Comparison of ENCODE assay signal across 32 cellular contexts in the genomic region with DNA sequence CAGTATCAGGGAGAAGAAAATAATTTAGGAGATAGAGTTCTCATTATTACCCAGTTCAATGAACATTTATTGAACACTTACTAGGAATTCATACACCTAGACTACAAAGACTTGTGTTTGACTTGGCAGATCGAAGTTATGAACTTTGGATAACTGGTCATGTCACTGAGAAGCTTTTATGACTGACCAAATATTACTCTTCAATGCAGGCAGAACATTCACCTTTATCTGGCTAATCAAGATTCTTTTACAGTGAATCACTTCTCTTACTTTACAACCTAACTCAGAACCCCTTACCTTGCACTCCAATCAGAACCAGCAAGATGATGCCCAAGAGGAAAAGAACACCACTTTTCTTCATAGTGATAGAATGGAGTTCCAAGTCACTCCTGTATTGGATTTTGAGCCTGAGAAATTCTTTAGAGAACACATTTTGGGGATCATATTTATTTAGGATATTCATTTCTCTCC. TPM values are rescaled to one million over a fixed set of nuclear protein-coding genes. Genes with fewer than 3 reads are reported as not detected.
A peak's percentile ranks its signal among the peaks of the same experiment; 100 is the strongest.
DNase-seq lines count a peak whose midpoint lies in the region; ATAC-seq, FAIRE-seq and TF ChIP-seq lines count a peak whose summit lies in the region.
"Had no signal": no experiment of that assay in that cellular context is flagged by ENCODE, and none has a peak within 500 bp of the region (broad histone marks: within the 10 kb centered on the region; RNA-seq: fewer than 3 reads in every experiment).

A gene (minus strand): TSS at position 421 of the 471 bp plus-strand sequence. CDS start 60 bp downstream, at position 361.

- H3K4me3 ChIP-seq in HCT116 (replicated peaks in 1 of 2; ENCODE audit: low read depth in 1 of 2, low read length in 2 of 2) (no peak within 1 kb of the TSS), KMS-11 (IDR thresholded peaks at IDR 0.05; ENCODE audit: insufficient read depth, low read depth, low read length) (no peak within 1 kb of the TSS), bronchial epithelial cell (ENCODE audit: low read depth, low read length) (no peak within 1 kb of the TSS), mucosa of descending colon (no peak within 1 kb of the TSS), SJCRH30 (no peak within 1 kb of the TSS)
- H3K4me3 ChIP-seq: BLaER1, gastrocnemius medialis, right atrium auricular region, tibial artery had no signal

- CTCF ChIA-PET in HCT116 (lab: Charles Lee), result no interaction called here

- H3K36me3 Mint-ChIP-seq in type B pancreatic cell (no peaks in the 10 kb centered on the region), glutamatergic neuron (ENCODE audit: unreplicated experiment) (no peaks in the 10 kb centered on the region)

- H2AFZ ChIP-seq in HCT116 (ENCODE audit: low read depth, low read length, poor library complexity, severe bottlenecking), result no peak within 1 kb of the TSS
- H2AFZ ChIP-seq in KMS-11 (ENCODE audit: low read depth), result no peak within 1 kb of the TSS

- H3K9me3 ChIP-seq in HCT116 (ENCODE audit: control insufficient read depth in 1 of 2, insufficient read depth in 1 of 2, low read depth in 1 of 2, low read length in 2 of 2) (no peaks in the 10 kb centered on the region), mucosa of descending colon (no peaks in the 10 kb centered on the region), SJCRH30 (replicated peaks) (no peaks in the 10 kb centered on the region)
- H3K9me3 ChIP-seq: BLaER1, gastrocnemius medialis, right atrium auricular region, SK-N-SH, tibial artery had no signal

- TF ChIP-seq POLR2A in HCT116 (IDR thresholded peaks at IDR 0.05; ENCODE audit: borderline replicate concordance, extremely low read depth, insufficient read depth, insufficient read length), result no peak

- no peaks in the 10 kb centered on the region for H3K9me3 Mint-ChIP-seq in type B pancreatic cell
- no peaks in the 10 kb centered on the region for H3K9me3 Mint-ChIP-seq in glutamatergic neuron (ENCODE audit: unreplicated experiment)
- H3K9me3 Mint-ChIP-seq: activated T-cell treated with anti-CD3 and anti-CD28 coated beads, Interleukin-2, amount 50 U/mL, for 72 hours; neural crest cell; T-helper 1 cell treated with Interleukin-12 subunit alpha and Interleukin-12 subunit beta and Interleukin-4 antibody, amounts not matched to agents 30 μg/mL and 1 μg/mL, for 36 hours had no signal

- H3K4me1 Mint-ChIP-seq in type B pancreatic cell (ENCODE audit: unreplicated experiment), result no peaks in the 10 kb centered on the region
- H3K4me1 Mint-ChIP-seq in glutamatergic neuron (ENCODE audit: low read depth, unreplicated experiment), result no peaks in the 10 kb centered on the region
- H3K4me1 Mint-ChIP-seq: neural crest cell had no signal

- H3K36me3 ChIP-seq in HCT116 (ENCODE audit: control insufficient read depth in 1 of 2, insufficient read depth in 2 of 2, low read length in 2 of 2) (no peaks in the 10 kb centered on the region), KMS-11 (ENCODE audit: insufficient read depth) (no peaks in the 10 kb centered on the region), bronchial epithelial cell (ENCODE audit: control insufficient read depth, insufficient read depth, low read length) (no peaks in the 10 kb centered on the region), mucosa of descending colon (ENCODE audit: low read depth) (no peaks in the 10 kb centered on the region), SJCRH30 (no peaks in the 10 kb centered on the region)
- H3K36me3 ChIP-seq: BLaER1, gastrocnemius medialis, right atrium auricular region, tibial artery had no signal

- no peaks in the 10 kb centered on the region for H3K79me2 ChIP-seq in HCT116 (ENCODE audit: insufficient read depth, low read length)
- H3K79me2 ChIP-seq in KMS-11 (ENCODE audit: insufficient read depth, low read depth), result no peaks in the 10 kb centered on the region

- TF ChIP-seq CTCF in HCT116 (IDR thresholded peaks at IDR 0.05 in 2 of 3, conservative IDR thresholded peaks at IDR 0.05 in 1 of 3; ENCODE audit: borderline replicate concordance in 1 of 3, insufficient read depth in 1 of 3, low read depth in 2 of 3, low read length in 2 of 3) (no peak), KMS-11 (conservative IDR thresholded peaks at IDR 0.05; ENCODE audit: low read depth, low read length) (no peak), bronchial epithelial cell (IDR thresholded peaks at IDR 0.05; ENCODE audit: insufficient read depth, low read length, severe bottlenecking) (no peak), mucosa of descending colon (IDR thresholded peaks at IDR 0.05) (no peak), type B pancreatic cell (conservative IDR thresholded peaks at IDR 0.05) (no peak), glutamatergic neuron (IDR thresholded peaks at IDR 0.05; ENCODE audit: partially characterized antibody, unreplicated experiment) (no peak)

- DNase-seq in HCT116 (ENCODE audit: low read depth, low spot score) (no peak), bronchial epithelial cell (ENCODE audit: low read depth) (peak; percentile 87), mucosa of descending colon (no peak), type B pancreatic cell (ENCODE audit: extremely low spot score, unreplicated experiment) (no peak), SJCRH30 (no peak), glutamatergic neuron (no peak)
- DNase-seq: activated CD4-positive, alpha-beta T cell treated with anti-CD3 and anti-CD28 coated beads, Interleukin-2, amount 50 U/mL, for 4 hours; activated CD8-positive, alpha-beta memory T cell treated with anti-CD3 and anti-CD28 coated beads, Interleukin-2, amount 10 ng/mL, durations not matched to agents 7 days and 5 days; activated naive CD4-positive, alpha-beta T cell; activated T-cell treated with anti-CD3 and anti-CD28 coated beads, Interleukin-2, amount 50 U/mL, for 72 hours; DMS153; gastrocnemius medialis; H7; hippocampal formation; mesendoderm; NCI-H1092; NCI-H1694; SK-N-SH; stimulated activated CD4-positive, alpha-beta T cell treated with anti-CD3 and anti-CD28 coated beads, Interleukin-2, amount 100 ng/mL, for 24 hours; tibial artery had no signal

- intact Hi-C loops in HCT116 (cut with micrococcal nuclease), result no loop called here
- intact Hi-C loops in mucosa of descending colon (cut with DNase I, micrococcal nuclease), result no loop called here

- POLR2A ChIA-PET in HCT116 (lab: Charles Lee), result no interaction called here

- H3K4me1 ChIP-seq in HCT116 (ENCODE audit: control insufficient read depth in 1 of 2, insufficient read depth in 2 of 2, low read length in 2 of 2) (peaks cover 0 to 8% of the 10 kb centered on the region in 2 experiments; a peak in 1 of 4 replicates), KMS-11 (ENCODE audit: low read depth, poor library complexity, severe bottlenecking) (peaks cover 33% of the 10 kb centered on the region), mucosa of descending colon (ENCODE audit: low read depth) (peaks cover 4% of the 10 kb centered on the region), SJCRH30 (peaks cover 8% of the 10 kb centered on the region; the same call in 1 of the 2 replicates)
- H3K4me1 ChIP-seq: gastrocnemius medialis had no signal

- H3K9ac ChIP-seq in HCT116 (ENCODE audit: low read length), result no peak within 1 kb of the TSS
- no peak within 1 kb of the TSS for H3K9ac ChIP-seq in KMS-11
- H3K9ac ChIP-seq: BLaER1, SK-N-SH had no signal

- ATAC-seq in HCT116 (peak; percentile 47; the same call in 1 of the 2 replicates), mucosa of descending colon (peak; percentile 85)
- ATAC-seq: activated CD4-positive, CD25-positive, alpha-beta regulatory T cell treated with anti-CD3 and anti-CD28 coated beads, Interleukin-2, amount 50 U/mL, for 24 hours; activated CD8-positive, alpha-beta memory T cell treated with anti-CD3 and anti-CD28 coated beads, Interleukin-2, amount 10 ng/mL, durations not matched to agents 7 days and 5 days; activated T-cell treated with anti-CD3 and anti-CD28 coated beads, Interleukin-2, amount 50 U/mL, for 72 hours; gastrocnemius medialis had no signal

- no peaks in the 10 kb centered on the region for H3K27me3 ChIP-seq in HCT116 (ENCODE audit: insufficient read depth, low read length)
- H3K27me3 ChIP-seq in KMS-11 (ENCODE audit: insufficient read depth, low read depth), result no peaks in the 10 kb centered on the region
- H3K27me3 ChIP-seq in bronchial epithelial cell (ENCODE audit: control insufficient read depth, insufficient read depth, low read length), result no peaks in the 10 kb centered on the region
- 0 out of 2 replicates have a peak, but pooled peaks cover 3% of the 10 kb centered on the region for H3K27me3 ChIP-seq in SJCRH30
- H3K27me3 ChIP-seq: BLaER1, gastrocnemius medialis, right atrium auricular region, tibial artery had no signal

- no peak for FAIRE-seq in bronchial epithelial cell (lab: Jason Lieb, UNC)
- FAIRE-seq: GM12891, TTC549 had no signal

- RAD21 ChIA-PET in HCT116 (lab: Charles Lee; ENCODE audit: low non-redundant PET in 1 of 2, low total read pairs in 2 of 2, uncharacterized antibody in 2 of 2, unreplicated experiment in 2 of 2), result no interaction called here

- H3K9me2 ChIP-seq in HCT116 (ENCODE audit: insufficient read depth), result no peaks in the 10 kb centered on the region
- H3K9me2 ChIP-seq: SK-N-SH had no signal

- H3K27me3 Mint-ChIP-seq in type B pancreatic cell, result peaks cover 22% of the 10 kb centered on the region
- H3K27me3 Mint-ChIP-seq in glutamatergic neuron (ENCODE audit: unreplicated experiment), result peaks cover 3% of the 10 kb centered on the region

- H3K4me3 Mint-ChIP-seq in type B pancreatic cell (no peak within 1 kb of the TSS), glutamatergic neuron (ENCODE audit: unreplicated experiment) (no peak within 1 kb of the TSS)
- H3K4me3 Mint-ChIP-seq: activated CD8-positive, alpha-beta memory T cell treated with anti-CD3 and anti-CD28 coated beads, Interleukin-2, amount 10 ng/mL, durations not matched to agents 7 days and 5 days; activated T-cell treated with anti-CD3 and anti-CD28 coated beads, Interleukin-2, amount 50 U/mL, for 72 hours; neural crest cell; T-helper 1 cell treated with Interleukin-12 subunit alpha and Interleukin-12 subunit beta and Interleukin-4 antibody, amounts not matched to agents 30 μg/mL and 1 μg/mL, for 36 hours had no signal

- no peak for TF ChIP-seq RAD21 in HCT116 (IDR thresholded peaks at IDR 0.05; ENCODE audit: low read depth)

- H3K27ac ChIP-seq in HCT116 (ENCODE audit: low read depth, low read length) (no peak within 1 kb of the TSS), KMS-11 (no peak within 1 kb of the TSS), SJCRH30 (no peak within 1 kb of the TSS)
- H3K27ac ChIP-seq: BLaER1, gastrocnemius medialis, HL-60, right atrium auricular region, tibial artery had no signal

- BruUV-seq in HCT116 (replicated peaks; lab: Mats Ljungman, UMichigan), result no TSS peak

- H4K20me1 ChIP-seq in HCT116 (ENCODE audit: insufficient read depth), result no peaks in the 10 kb centered on the region
- H4K20me1 ChIP-seq in KMS-11 (ENCODE audit: insufficient read depth), result no peaks in the 10 kb centered on the region
- H4K20me1 ChIP-seq: BLaER1 had no signal

- H3K4me2 ChIP-seq in HCT116 (ENCODE audit: low read length) (peak within 1 kb of the TSS; percentile 1; the same call in 1 of the 2 replicates), KMS-11 (peak within 1 kb of the TSS; percentile 26; the same call in 1 of the 2 replicates)
- H3K4me2 ChIP-seq: BLaER1, SK-N-SH had no signal

- H3K27ac Mint-ChIP-seq in type B pancreatic cell (no peak within 1 kb of the TSS), glutamatergic neuron (ENCODE audit: unreplicated experiment) (no peak within 1 kb of the TSS)
- H3K27ac Mint-ChIP-seq: activated CD8-positive, alpha-beta memory T cell treated with anti-CD3 and anti-CD28 coated beads, Interleukin-2, amount 10 ng/mL, durations not matched to agents 7 days and 5 days; activated T-cell treated with anti-CD3 and anti-CD28 coated beads, Interleukin-2, amount 50 U/mL, for 72 hours; T-helper 1 cell treated with Interleukin-12 subunit alpha and Interleukin-12 subunit beta and Interleukin-4 antibody, amounts not matched to agents 30 μg/mL and 1 μg/mL, for 36 hours had no signal

RNA-seq across cellular contexts. Expression of the gene that starts here (rescaled TPM):
- total RNA-seq in HCT116 (2021; ENCODE audit: unreplicated experiment) (not detected), bronchial epithelial cell (not detected in 2 replicates), mucosa of descending colon (1 to 10 TPM in 2 of 3 donors, under 1 TPM in 1; 0.75 to 4.9 (median 1.3) TPM), type B pancreatic cell (ENCODE audit: low replicate concordance) (not detected in 2 replicates), glutamatergic neuron (ENCODE audit: unreplicated experiment) (not detected)
- polyA plus RNA-seq in HCT116 (2012), result not detected in 2 replicates
- total RNA-seq in SJCRH30 (2014; rRNA removed; shearing (Covaris generic)), result not detected in 2 replicates
- total RNA-seq: dermis microvascular lymphatic vessel endothelial cell, H7, NCI-H460, neural crest cell had no signal
- polyA plus RNA-seq: AG04450, SK-N-SH had no signal

Comparison
In these comparisons a context has a peak if more than half of its experiments do, and no peak if none do; other contexts are left out.
1. Peak in ATAC-seq and H3K4me2 ChIP-seq in HCT116; RNA of the gene not detected or under 1 TPM.
2. Peak in DNase-seq in bronchial epithelial cell; RNA of the gene not detected or under 1 TPM.